Comparison of ENCODE assay signal across 27 cellular contexts in the genomic region with DNA sequence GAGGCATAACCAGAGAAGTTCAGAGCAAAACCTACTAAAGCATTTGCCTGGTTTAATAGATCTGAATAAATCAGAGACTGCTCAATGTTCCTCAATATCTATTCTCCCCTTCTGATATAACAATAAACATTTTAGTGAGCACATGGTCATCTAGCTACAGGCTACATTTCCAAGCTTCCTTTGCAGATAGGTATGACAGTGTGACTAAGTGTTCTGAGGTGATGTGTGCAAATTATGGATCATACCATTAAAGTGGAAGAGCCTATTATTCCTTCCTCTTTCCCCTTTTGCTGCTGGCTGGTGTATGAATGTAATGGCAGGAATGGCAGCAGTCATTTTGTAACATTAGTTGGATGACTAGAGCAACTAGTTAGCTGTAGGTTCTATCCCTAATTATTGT.
"Had no signal": no experiment of that assay in that cellular context is flagged by ENCODE, and none has a peak within 500 bp of the region (broad histone marks: within the 10 kb centered on the region; RNA-seq: fewer than 3 reads in every experiment).

No MANE protein-coding gene starts in this region.

- ATAC-seq: activated CD8-positive, alpha-beta T cell treated with anti-CD3 and anti-CD28 coated beads, Interleukin-2, amount 10 ng/mL, durations not matched to agents 7 days and 5 days had no signal

- H3K4me3 ChIP-seq: ascending aorta, MG63, PC-9, SJCRH30, SK-N-MC had no signal

- DNase-seq: activated CD4-positive, alpha-beta T cell treated with anti-CD3 and anti-CD28 coated beads, Interleukin-2, amount 10 ng/mL, durations not matched to agents 24 days and 14 days; activated CD4-positive, alpha-beta T cell treated with anti-CD3 and anti-CD28 coated beads, Interleukin-2, amount 50 U/mL, for 4 hours; activated CD8-positive, alpha-beta T cell treated with anti-CD3 and anti-CD28 coated beads, Interleukin-2, amount 10 ng/mL, durations not matched to agents 7 days and 5 days; activated gamma-delta T cell; activated naive CD4-positive, alpha-beta T cell treated with Interleukin-2 at 50 U/mL for 16 hours; activated naive CD8-positive, alpha-beta T cell treated with anti-CD3 and anti-CD28 coated beads, Interleukin-2, amount 10 ng/mL, durations not matched to agents 7 days and 5 days; activated T-cell treated with anti-CD3 and anti-CD28 coated beads, Interleukin-2, amount 50 U/mL, for 24 hours; amygdala; caudate nucleus; cerebellar nuclear complex; MG63; NCI-H1105; NCI-H1417 treated with DMSO at 0.1 percent for 48 hours; NCI-H187 treated with DMSO at 0.1 percent for 48 hours; NCI-H2081; NCI-H2171 treated with DMSO at 0.1 percent for 48 hours; NCI-H2227 treated with DMSO at 0.1 percent for 48 hours; NCI-H446 treated with DMSO at 0.1 percent for 48 hours; NCI-H524; NCI-H69; NCI-H82; PC-9; SHP77; SJCRH30; T1000 had no signal
